Comparison of ENCODE assay signal across 19 cellular contexts in the genomic region with DNA sequence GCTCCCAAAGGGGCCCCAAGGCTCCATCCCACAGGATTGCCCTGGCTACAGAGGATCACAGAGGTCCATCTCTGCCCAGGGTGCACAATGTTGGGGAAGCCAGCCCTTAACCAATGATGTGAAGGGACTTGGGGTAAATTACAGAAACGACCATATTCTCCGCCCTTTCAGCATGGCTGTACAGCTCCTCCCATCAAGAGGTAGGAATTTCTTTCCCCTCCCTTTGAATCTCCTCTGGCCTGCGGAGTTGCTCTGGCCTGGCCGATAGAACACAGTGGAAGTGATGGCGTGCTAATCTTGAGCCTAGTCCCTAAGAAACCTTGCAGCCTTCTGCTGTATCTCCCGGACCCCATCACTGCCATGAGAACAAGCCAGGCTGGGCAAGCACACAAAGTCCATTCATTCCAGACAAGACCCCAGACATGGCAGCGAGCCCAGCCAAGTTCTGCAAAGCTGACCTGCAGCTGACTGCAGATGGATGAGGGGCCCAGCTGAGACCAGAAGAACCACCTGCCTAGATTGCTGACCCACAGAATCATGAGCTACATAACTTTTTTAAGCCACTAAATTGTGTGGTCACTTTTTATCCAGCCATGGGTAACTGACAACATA. TPM values are rescaled to one million over a fixed set of nuclear protein-coding genes. Genes with fewer than 3 reads are reported as not detected.
DNase-seq lines count a peak whose midpoint lies in the region; ATAC-seq and TF ChIP-seq lines count a peak whose summit lies in the region.
"Had no signal": no experiment of that assay in that cellular context is flagged by ENCODE, and none has a peak within 500 bp of the region (broad histone marks: within the 10 kb centered on the region; RNA-seq: fewer than 3 reads in every experiment).

No MANE protein-coding gene starts in this region.

- no peak for TF ChIP-seq CTCF in brain (conservative IDR thresholded peaks at IDR 0.05)
- TF ChIP-seq CTCF in mucosa of descending colon (IDR thresholded peaks at IDR 0.05): no peak
- TF ChIP-seq CTCF in retinal pigment epithelial cell (conservative IDR thresholded peaks at IDR 0.05; ENCODE audit: low read depth, low read length): no peak
- TF ChIP-seq CTCF in BE2C (IDR thresholded peaks at IDR 0.05; ENCODE audit: low read depth, low read length): no peak

- ATAC-seq in mucosa of descending colon (peak; percentile 2), GM18909 (IDR thresholded peaks at IDR 0.05; ENCODE audit: poor library complexity, unreplicated experiment) (no peak), GM19023 (IDR thresholded peaks at IDR 0.05; ENCODE audit: unreplicated experiment) (no peak)
- ATAC-seq: CD8-positive, alpha-beta T cell; K562; Right ventricle myocardium inferior had no signal

- H3K9me3 ChIP-seq in mucosa of descending colon (no peaks in the 10 kb centered on the region), BE2C (no peaks in the 10 kb centered on the region; the same call in 1 of the 2 replicates)
- H3K9me3 ChIP-seq: BLaER1 treated with 17β-estradiol and CSF1 and Interleukin-3, amounts not matched to agents 10 nM and 100 nM; MG63; SJSA1 had no signal

- no peak overlapping the region for H3K4me3 Mint-ChIP-seq in brain
- H3K4me3 Mint-ChIP-seq: CD8-positive, alpha-beta T cell had no signal

- H3K4me3 ChIP-seq in mucosa of descending colon (no peak overlapping the region), retinal pigment epithelial cell (ENCODE audit: low read length) (no peak overlapping the region), BE2C (ENCODE audit: low read depth, low read length) (no peak overlapping the region)
- H3K4me3 ChIP-seq: BLaER1 treated with 17β-estradiol and CSF1 and Interleukin-3, amounts not matched to agents 10 nM and 100 nM; K562; MG63; SJSA1 had no signal

- H3K4me1 ChIP-seq in mucosa of descending colon (ENCODE audit: low read depth): peaks cover 8% of the 10 kb centered on the region
- H3K4me1 ChIP-seq in BE2C: no peaks in the 10 kb centered on the region

- H3K27ac Mint-ChIP-seq in brain: peak overlapping the region; percentile 16 to 93 (median 76)
- H3K27ac Mint-ChIP-seq: CD8-positive, alpha-beta T cell had no signal

- DNase-seq in mucosa of descending colon (no peak), retinal pigment epithelial cell (ENCODE audit: low read depth) (peak; percentile 40), BE2C (no peak), erythroblast (lab: John Stamatoyannopoulos, UW) (no peak)
- DNase-seq: CD8-positive, alpha-beta T cell; MG63; NCI-H1417 treated with DMSO at 0.1 percent for 48 hours; NCI-H187; NCI-H446; NCI-H526; OCI-M1 had no signal

- no peaks in the 10 kb centered on the region for H3K27me3 ChIP-seq in BE2C
- H3K27me3 ChIP-seq: BLaER1 treated with 17β-estradiol and CSF1 and Interleukin-3, amounts not matched to agents 10 nM and 100 nM; MG63; SJSA1 had no signal

- TF ChIP-seq POLR2A in erythroblast (IDR thresholded peaks at IDR 0.05; ENCODE audit: low read length): no peak

- no peaks in the 10 kb centered on the region for H3K9me3 Mint-ChIP-seq in brain
- H3K9me3 Mint-ChIP-seq: CD8-positive, alpha-beta T cell had no signal

- intact Hi-C loops in mucosa of descending colon (cut with DNase I, micrococcal nuclease): no loop called here

- H3K27me3 Mint-ChIP-seq in brain: no peaks in the 10 kb centered on the region

- H3K4me1 Mint-ChIP-seq in brain: peaks cover 21% of the 10 kb centered on the region

- H3K36me3 Mint-ChIP-seq in brain: peaks cover 11% of the 10 kb centered on the region
- H3K36me3 Mint-ChIP-seq: CD8-positive, alpha-beta T cell had no signal

- H3K36me3 ChIP-seq in mucosa of descending colon (ENCODE audit: low read depth): no peaks in the 10 kb centered on the region
- H3K36me3 ChIP-seq in BE2C: no peaks in the 10 kb centered on the region
- H3K36me3 ChIP-seq: MG63 had no signal

RNA-seq across cellular contexts. Expression of a gene that starts 6.9 kb away (rescaled TPM):
- polyA plus RNA-seq in brain (ENCODE audit: insufficient read depth, low read depth, low replicate concordance): 159 TPM
- 1,000 to 10,000 TPM in 1 of 3 donors, 100 to 1,000 TPM in 2; 427 to 1,655 (median 710) TPM for total RNA-seq in mucosa of descending colon
- 9.5 TPM for polyA plus RNA-seq in BE2C (2012; ENCODE audit: insufficient read depth, insufficient read length, low read depth)
- total RNA-seq: G401 had no signal

RNA-seq across cellular contexts. Expression of a gene that starts 22.6 kb away (rescaled TPM):
- 81.3 TPM for polyA plus RNA-seq in brain (ENCODE audit: insufficient read depth, low read depth, low replicate concordance)
- total RNA-seq in mucosa of descending colon: 10 to 100 TPM; 19.9 to 29.9 (median 20.6) TPM
- polyA plus RNA-seq in BE2C (2012; ENCODE audit: insufficient read depth, insufficient read length, low read depth): 23.1 TPM

RNA-seq across cellular contexts. Expression of a gene that starts 22.7 kb away (rescaled TPM):
- 426 TPM for polyA plus RNA-seq in brain (ENCODE audit: insufficient read depth, low read depth, low replicate concordance)
- total RNA-seq in mucosa of descending colon: 100 to 1,000 TPM in 2 of 3 donors, 10 to 100 TPM in 1; 90.6 to 197 (median 107) TPM
- 209 TPM for polyA plus RNA-seq in BE2C (2012; ENCODE audit: insufficient read depth, insufficient read length, low read depth)

RNA-seq across cellular contexts. Expression of a gene that starts 25.7 kb away (rescaled TPM):
- polyA plus RNA-seq in brain (ENCODE audit: insufficient read depth, low read depth, low replicate concordance): 94.8 TPM
- total RNA-seq in mucosa of descending colon: 10 to 100 TPM; 22.4 to 25.5 (median 24.3) TPM
- 69.4 TPM for polyA plus RNA-seq in BE2C (2012; ENCODE audit: insufficient read depth, insufficient read length, low read depth)
